In the genomic region with DNA sequence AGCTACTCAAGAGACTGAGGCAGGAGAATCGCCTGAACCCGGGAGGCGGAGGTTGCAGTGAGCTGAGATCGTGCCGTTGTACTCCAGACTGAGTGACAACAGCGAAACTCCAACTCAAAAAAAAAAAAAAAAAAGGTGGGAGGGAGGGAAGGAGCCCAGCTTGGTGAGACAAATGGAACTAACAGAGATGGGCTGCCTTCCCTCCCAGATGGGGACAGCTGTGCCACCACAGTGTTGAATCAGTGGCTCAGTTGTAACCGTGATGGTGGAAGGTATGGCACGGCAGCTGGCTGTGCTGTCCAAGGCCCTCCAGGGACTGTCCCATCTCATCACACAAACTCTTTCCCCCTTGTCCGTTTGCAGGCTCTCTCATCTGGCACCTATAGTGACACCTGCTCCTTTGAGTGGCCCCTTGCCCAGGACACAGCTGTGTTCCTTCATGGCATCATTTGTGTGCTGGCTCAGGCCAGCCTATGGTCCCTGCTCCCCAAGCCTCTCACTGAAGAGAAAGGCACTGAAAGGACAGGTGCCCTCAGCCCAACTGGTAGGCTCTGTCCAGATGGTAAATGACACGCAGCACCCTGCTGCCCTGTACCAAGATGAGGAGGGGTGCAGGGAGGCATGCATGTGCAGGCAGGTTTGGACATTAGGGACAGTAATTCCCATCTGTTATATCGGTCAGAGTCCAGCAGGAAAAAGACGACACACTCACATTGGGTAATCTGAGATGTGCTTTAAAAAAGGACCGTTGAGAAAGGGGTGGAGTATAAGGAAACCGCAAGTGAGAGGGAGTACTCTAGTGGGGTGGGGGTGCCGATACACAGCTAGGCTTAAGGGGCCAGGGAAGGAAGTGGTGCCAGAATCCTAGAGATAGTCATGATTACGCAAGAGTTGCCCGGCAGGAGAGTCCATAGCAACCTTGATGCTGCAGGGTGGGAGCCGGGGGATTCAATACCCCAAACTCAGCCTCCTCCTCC, we compare ENCODE assay signal across 8 cellular contexts. TPM values are rescaled to one million over a fixed set of nuclear protein-coding genes. Genes with fewer than 3 reads are reported as not detected.
A peak's percentile ranks its signal among the peaks of the same experiment; 100 is the strongest.
DNase-seq lines count a peak whose midpoint lies in the region; ATAC-seq and TF ChIP-seq lines count a peak whose summit lies in the region.

No MANE protein-coding gene starts in this region.

- peak overlapping the region; percentile 56 for H3K4me3 Mint-ChIP-seq in activated naive CD8-positive, alpha-beta T cell treated with anti-CD3 and anti-CD28 coated beads, Interleukin-2, amount 10 ng/mL, durations not matched to agents 7 days and 5 days

- no peaks in the 10 kb centered on the region for H3K9me2 ChIP-seq in Loucy (replicated peaks; ENCODE audit: low read depth, low read length)

- POLR2A ChIA-PET in activated naive CD8-positive, alpha-beta T cell treated with anti-CD3 and anti-CD28 coated beads, Interleukin-2, amount 10 ng/mL, durations not matched to agents 7 days and 5 days (lab: Charles Lee): interaction anchor here (0.6 to 0.9 kb wide), 2 partner anchors 13 to 17 kb away, joined by 4 to 6 read pairs; no protein-coding TSS in a partner anchor

- H3K4me1 ChIP-seq in Loucy (ENCODE audit: insufficient read depth, low read length, poor library complexity, severe bottlenecking) (peaks cover 87% of the 10 kb centered on the region), lung (ENCODE audit: control insufficient read depth in 2 of 2, insufficient read depth in 2 of 2, low read length in 2 of 2) (peaks cover 0 to 26% of the 10 kb centered on the region in 2 donors)

- H3K36me3 Mint-ChIP-seq in activated naive CD8-positive, alpha-beta T cell treated with anti-CD3 and anti-CD28 coated beads, Interleukin-2, amount 10 ng/mL, durations not matched to agents 7 days and 5 days: peaks cover 21% of the 10 kb centered on the region

- H2AFZ ChIP-seq in Loucy (ENCODE audit: low read length): no peak overlapping the region

- H3K9me3 Mint-ChIP-seq in activated naive CD8-positive, alpha-beta T cell treated with anti-CD3 and anti-CD28 coated beads, Interleukin-2, amount 10 ng/mL, durations not matched to agents 7 days and 5 days: no peaks in the 10 kb centered on the region

- peak overlapping the region; percentile 75 for H3K27ac Mint-ChIP-seq in activated naive CD8-positive, alpha-beta T cell treated with anti-CD3 and anti-CD28 coated beads, Interleukin-2, amount 10 ng/mL, durations not matched to agents 7 days and 5 days

- H3K27ac ChIP-seq in lung (ENCODE audit: low read depth in 1 of 2, low read length in 1 of 2): peak overlapping the region in 1 of 2 donors; percentile 59

- peak; percentile 40 for ATAC-seq in activated naive CD8-positive, alpha-beta T cell treated with anti-CD3 and anti-CD28 coated beads, Interleukin-2, amount 10 ng/mL, durations not matched to agents 7 days and 5 days (ENCODE audit: low read depth)
- ATAC-seq in lung (ENCODE audit: insufficient read depth, low FRiP score) (no peak), HG03039 (IDR thresholded peaks at IDR 0.05; ENCODE audit: unreplicated experiment) (no peak)

- no peaks in the 10 kb centered on the region for H3K9me3 ChIP-seq in Loucy (ENCODE audit: insufficient read depth, low read depth, low read length)
- H3K9me3 ChIP-seq in lung (ENCODE audit: control insufficient read depth in 2 of 2, insufficient read depth in 1 of 2, low read length in 1 of 2): no peaks in the 10 kb centered on the region

- peak; percentile 58 for DNase-seq in CD1c-positive myeloid dendritic cell (ENCODE audit: extremely low spot score)
- DNase-seq in activated naive CD8-positive, alpha-beta T cell treated with anti-CD3 and anti-CD28 coated beads, Interleukin-2, amount 10 ng/mL, durations not matched to agents 7 days and 5 days: no peak
- DNase-seq in lung (ENCODE audit: low spot score): peak; percentile 53
- no peak for DNase-seq in NCI-H2081 treated with DMSO at 0.1 percent for 48 hours (lab: John Stamatoyannopoulos, UW)
- no peak for DNase-seq in cortex of kidney (lab: John Stamatoyannopoulos, UW)
- DNase-seq in NCI-H1092 treated with DMSO at 0.1 percent for 48 hours (lab: John Stamatoyannopoulos, UW): no peak

- H3K27me3 Mint-ChIP-seq in activated naive CD8-positive, alpha-beta T cell treated with anti-CD3 and anti-CD28 coated beads, Interleukin-2, amount 10 ng/mL, durations not matched to agents 7 days and 5 days: no peaks in the 10 kb centered on the region

- H3K4me1 Mint-ChIP-seq in activated naive CD8-positive, alpha-beta T cell treated with anti-CD3 and anti-CD28 coated beads, Interleukin-2, amount 10 ng/mL, durations not matched to agents 7 days and 5 days: peaks cover 46% of the 10 kb centered on the region

- H3K4me3 ChIP-seq in Loucy (ENCODE audit: low read length, poor library complexity, severe bottlenecking): peak overlapping the region; percentile 64
- no peak overlapping the region for H3K4me3 ChIP-seq in lung

- H3K27me3 ChIP-seq in Loucy (ENCODE audit: insufficient read depth, low read length, poor library complexity, severe bottlenecking): no peaks in the 10 kb centered on the region
- H3K27me3 ChIP-seq in lung (ENCODE audit: control insufficient read depth, insufficient read depth): no peaks in the 10 kb centered on the region

- H4K20me1 ChIP-seq in Loucy (ENCODE audit: insufficient read depth, low read length, poor library complexity, severe bottlenecking): peaks cover 10% of the 10 kb centered on the region

- peak overlapping the region; percentile 87 for H3K4me2 ChIP-seq in Loucy (ENCODE audit: low read depth, low read length, poor library complexity, severe bottlenecking)

- H3K9ac ChIP-seq in Loucy (ENCODE audit: low read depth, low read length, poor library complexity, severe bottlenecking): peak overlapping the region; percentile 95

- H3K79me2 ChIP-seq in Loucy (ENCODE audit: insufficient read depth, low read length): peaks cover 82% of the 10 kb centered on the region

- TF ChIP-seq CTCF in Loucy (conservative IDR thresholded peaks at IDR 0.05; ENCODE audit: low read length): no peak
- no peak for TF ChIP-seq CTCF in lung (IDR thresholded peaks at IDR 0.05; ENCODE audit: control extremely low read depth, extremely low read depth)

- WGBS in lung, 2 donors: 37 to 48% methylated on average over 18 of the region's 18 CpGs

- no peaks in the 10 kb centered on the region for H3F3A ChIP-seq in Loucy (ENCODE audit: low read depth)

- H3K36me3 ChIP-seq in Loucy (ENCODE audit: insufficient read depth, low read length) (peaks cover 16% of the 10 kb centered on the region; the same call in 1 of the 2 replicates), lung (ENCODE audit: control insufficient read depth in 2 of 2, insufficient read depth in 2 of 2, low read length in 2 of 2) (peaks cover 0 to 33% of the 10 kb centered on the region in 2 donors)

RNA-seq across cellular contexts. Expression of a gene that starts 4.3 kb away (rescaled TPM):
- total RNA-seq in activated naive CD8-positive, alpha-beta T cell treated with anti-CD3 and anti-CD28 coated beads, Interleukin-2, amount 10 ng/mL, durations not matched to agents 7 days and 5 days: under 1 TPM; 0.34 to 0.44 TPM
- total RNA-seq in lung: not detected
- polyA plus RNA-seq in lung: under 1 TPM in 1 of 2 donors, not detected in 1; 0.17 TPM

RNA-seq across cellular contexts. Expression of a gene that starts 7.5 kb away (rescaled TPM):
- 10 to 100 TPM; 63.6 to 68.4 TPM for total RNA-seq in activated naive CD8-positive, alpha-beta T cell treated with anti-CD3 and anti-CD28 coated beads, Interleukin-2, amount 10 ng/mL, durations not matched to agents 7 days and 5 days
- total RNA-seq in lung: 100 to 1,000 TPM; 144 to 204 TPM
- polyA plus RNA-seq in lung: 100 to 1,000 TPM in 1 of 2 donors, 10 to 100 TPM in 1; 54.3 to 114 TPM

RNA-seq across cellular contexts. Expression of a gene that starts 12.6 kb away (rescaled TPM):
- not detected for total RNA-seq in activated naive CD8-positive, alpha-beta T cell treated with anti-CD3 and anti-CD28 coated beads, Interleukin-2, amount 10 ng/mL, durations not matched to agents 7 days and 5 days
- 10 to 100 TPM; 46.2 to 46.7 TPM for total RNA-seq in lung
- polyA plus RNA-seq in lung: 10 to 100 TPM; 24.6 to 55.7 TPM

RNA-seq across cellular contexts. Expression of a gene that starts 35.8 kb away (rescaled TPM):
- 1 to 10 TPM; 4.2 to 5.7 TPM for total RNA-seq in activated naive CD8-positive, alpha-beta T cell treated with anti-CD3 and anti-CD28 coated beads, Interleukin-2, amount 10 ng/mL, durations not matched to agents 7 days and 5 days
- total RNA-seq in lung: 1 to 10 TPM; 8.0 to 9.4 TPM
- polyA plus RNA-seq in lung: 10 to 100 TPM in 1 of 2 donors, 1 to 10 TPM in 1; 2.2 to 10.7 TPM

Comparison
In these comparisons a context has a peak if more than half of its experiments do, and no peak if none do; other contexts are left out.
1. DNase-seq: peak in CD1c-positive myeloid dendritic cell (single experiment) and lung (single experiment); none in activated naive CD8-positive, alpha-beta T cell treated with anti-CD3 and anti-CD28 coated beads, Interleukin-2, amount 10 ng/mL, durations not matched to agents 7 days and 5 days (single experiment), NCI-H2081 treated with DMSO at 0.1 percent for 48 hours (single experiment), cortex of kidney (single experiment) and NCI-H1092 treated with DMSO at 0.1 percent for 48 hours (single experiment).
2. RNA of a gene that starts 12.6 kb away (total RNA-seq): 46.2 to 46.7 TPM in lung; not detected in activated naive CD8-positive, alpha-beta T cell treated with anti-CD3 and anti-CD28 coated beads, Interleukin-2, amount 10 ng/mL, durations not matched to agents 7 days and 5 days; every median in the first group is over 10 times any median in the second.